8 cellular contexts compared by ENCODE assay signal in the genomic region with DNA sequence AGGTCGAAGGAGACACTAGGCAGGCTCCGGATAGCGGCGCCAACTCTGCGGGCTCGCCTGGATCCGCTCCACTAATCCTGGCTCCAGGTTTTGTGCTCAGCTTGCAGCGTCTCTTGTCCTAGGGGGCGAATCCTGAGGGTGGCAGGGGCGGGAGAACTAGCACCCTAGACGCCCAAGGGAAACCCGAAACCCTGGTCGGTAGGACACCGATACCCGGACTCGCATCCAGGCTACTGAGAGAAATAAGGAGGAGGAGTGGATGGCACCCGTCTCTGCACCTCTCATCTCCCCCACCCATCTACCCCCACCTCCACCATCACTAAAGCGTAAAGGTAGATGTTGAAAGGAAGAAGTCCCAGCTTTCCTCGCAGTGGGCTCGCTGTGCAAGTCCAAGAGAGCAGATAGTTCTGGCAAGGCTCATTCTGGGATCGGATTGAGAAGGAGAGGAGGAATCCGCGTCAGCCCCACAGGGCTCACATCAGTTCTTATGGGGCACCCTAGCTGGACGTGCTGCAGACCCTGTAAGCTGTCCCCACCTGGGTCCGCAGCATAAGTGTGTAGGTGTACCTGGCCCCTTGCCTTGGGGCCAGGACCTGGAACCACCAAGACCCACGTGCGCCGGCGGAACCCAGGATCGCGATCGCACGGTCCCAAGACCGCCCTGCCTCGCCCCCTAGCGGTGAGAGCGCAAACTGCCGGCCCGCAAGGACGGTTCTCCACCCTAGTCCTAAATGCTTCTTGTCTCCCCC. TPM values are rescaled to one million over a fixed set of nuclear protein-coding genes. Genes with fewer than 3 reads are reported as not detected.
A peak's percentile ranks its signal among the peaks of the same experiment; 100 is the strongest.
DNase-seq lines count a peak whose midpoint lies in the region; ATAC-seq and TF ChIP-seq lines count a peak whose summit lies in the region.

No MANE protein-coding gene starts in this region.

- no peak overlapping the region for H3K23ac ChIP-seq in mesenchymal stem cell (ENCODE audit: low read length in 2 of 2)

- no peak overlapping the region for H2BK12ac ChIP-seq in mesenchymal stem cell (ENCODE audit: low read length in 2 of 2)

- no peak overlapping the region for H2AFZ ChIP-seq in mesenchymal stem cell (ENCODE audit: low read depth, low read length)

- no peak overlapping the region for H2AK5ac ChIP-seq in mesenchymal stem cell (ENCODE audit: low read length, severe bottlenecking)

- peak; percentile 80 for ATAC-seq in CD4-positive, alpha-beta T cell (ENCODE audit: poor library complexity)
- no peak for ATAC-seq in HG02840 (IDR thresholded peaks at IDR 0.05; ENCODE audit: low FRiP score, unreplicated experiment)

- TF ChIP-seq CTCF in CD4-positive, alpha-beta T cell (IDR thresholded peaks at IDR 0.05) = peak; percentile 99

- no peak overlapping the region for H3K27ac ChIP-seq in CD4-positive, alpha-beta T cell (ENCODE audit: low read depth, low read length)
- no peak overlapping the region for H3K27ac ChIP-seq in duodenal mucosa (ENCODE audit: low read depth, low read length)
- H3K27ac ChIP-seq in mesenchymal stem cell (ENCODE audit: low read length, poor library complexity, severe bottlenecking) = no peak overlapping the region

- CTCF ChIA-PET in CD4-positive, alpha-beta T cell (lab: Charles Lee) = interaction anchor here (0.7 to 0.9 kb wide), 2 partner anchors 8 to 72 kb away, joined by 3 read pairs; no protein-coding TSS in a partner anchor

- no peak overlapping the region for H4K91ac ChIP-seq in mesenchymal stem cell (ENCODE audit: low read length)

- H3K4me2 ChIP-seq in mesenchymal stem cell (ENCODE audit: low read length, poor library complexity, severe bottlenecking) = peak overlapping the region; percentile 54

- H3K14ac ChIP-seq in mesenchymal stem cell (ENCODE audit: low read length in 2 of 2) = no peak overlapping the region

- peaks cover 53% of the 10 kb centered on the region for H3K4me1 Mint-ChIP-seq in CD4-positive, alpha-beta T cell (ENCODE audit: low read depth)

- H3K4ac ChIP-seq in mesenchymal stem cell (ENCODE audit: low read depth in 1 of 2, low read length in 2 of 2) = no peak overlapping the region

- H3K9ac ChIP-seq in duodenal mucosa (ENCODE audit: low read depth in 1 of 2, low read length in 2 of 2) (no peak overlapping the region), mesenchymal stem cell (ENCODE audit: low read length) (no peak overlapping the region)

- no peak overlapping the region for H4K8ac ChIP-seq in mesenchymal stem cell (ENCODE audit: low read length)

- no peaks in the 10 kb centered on the region for H3K9me3 Mint-ChIP-seq in CD4-positive, alpha-beta T cell

- peak overlapping the region; percentile 82 for H3K4me3 Mint-ChIP-seq in CD4-positive, alpha-beta T cell

- no peaks in the 10 kb centered on the region for H3K79me1 ChIP-seq in mesenchymal stem cell (replicated peaks; ENCODE audit: low read length, poor library complexity, severe bottlenecking)

- no peaks in the 10 kb centered on the region for H3K9me3 ChIP-seq in CD4-positive, alpha-beta T cell (ENCODE audit: control insufficient read depth, low read length)
- no peaks in the 10 kb centered on the region for H3K9me3 ChIP-seq in duodenal mucosa (ENCODE audit: control insufficient read depth in 1 of 2, low read length in 2 of 2)
- H3K9me3 ChIP-seq in mesenchymal stem cell (ENCODE audit: control insufficient read depth, low read length) = peaks cover 4% of the 10 kb centered on the region

- intact Hi-C loops in CD4-positive, alpha-beta T cell (cut with DNase I, micrococcal nuclease) = loop anchor here (1.0 to 5.0 kb wide), 4 partner anchors 16 to 85 kb away; partner anchors contain the start of gene ACTR5 (in 1 of the 2)

- H3K36me3 ChIP-seq in H7 (replicated peaks; ENCODE audit: control insufficient read depth, insufficient read depth, low read length) = no peaks in the 10 kb centered on the region
- H3K36me3 ChIP-seq in duodenal mucosa (ENCODE audit: control insufficient read depth in 1 of 2, insufficient read depth in 2 of 2, low read length in 2 of 2) = no peaks in the 10 kb centered on the region
- H3K36me3 ChIP-seq in mesenchymal stem cell (ENCODE audit: control insufficient read depth in 1 of 2, insufficient read depth in 2 of 2, low read depth in 1 of 2, low read length in 2 of 2) = no peaks in the 10 kb centered on the region

- no peak overlapping the region for H3K18ac ChIP-seq in mesenchymal stem cell (ENCODE audit: low read depth in 1 of 2, low read length in 2 of 2)

- no peak overlapping the region for H2BK5ac ChIP-seq in mesenchymal stem cell (ENCODE audit: low read depth, low read length, poor library complexity, severe bottlenecking)

- peaks cover 90% of the 10 kb centered on the region for H3K27me3 ChIP-seq in CD4-positive, alpha-beta T cell (ENCODE audit: control insufficient read depth, insufficient read depth, low read length)
- H3K27me3 ChIP-seq in H7 (ENCODE audit: control insufficient read depth, insufficient read depth, low read length) (peaks cover 70% of the 10 kb centered on the region), duodenal mucosa (ENCODE audit: control insufficient read depth in 1 of 2, insufficient read depth in 2 of 2, low read length in 2 of 2) (peaks cover 77 to 85% of the 10 kb centered on the region in 2 donors), mesenchymal stem cell (ENCODE audit: control insufficient read depth in 1 of 2, insufficient read depth in 1 of 2, low read length in 2 of 2) (peaks cover 97% of the 10 kb centered on the region in 2 experiments)

- POLR2A ChIA-PET in CD4-positive, alpha-beta T cell (lab: Charles Lee) = interaction anchor here (0.8 kb wide), 1 partner anchor 58 kb away, joined by 3 read pairs; no protein-coding TSS in a partner anchor

- H2BK120ac ChIP-seq in mesenchymal stem cell (ENCODE audit: low read depth, low read length) = no peak overlapping the region

- H3K4me1 ChIP-seq in duodenal mucosa (ENCODE audit: control insufficient read depth in 1 of 2, insufficient read depth in 2 of 2, low read length in 2 of 2) (peaks cover 15 to 20% of the 10 kb centered on the region in 2 donors), mesenchymal stem cell (ENCODE audit: control insufficient read depth, insufficient read depth, low read depth, low read length) (peaks cover 16% of the 10 kb centered on the region)

- peaks cover 100% of the 10 kb centered on the region for H3K27me3 Mint-ChIP-seq in CD4-positive, alpha-beta T cell

- H2BK15ac ChIP-seq in mesenchymal stem cell (ENCODE audit: low read depth, poor library complexity, severe bottlenecking) = no peak overlapping the region

- H3K36me3 Mint-ChIP-seq in CD4-positive, alpha-beta T cell (ENCODE audit: low read depth) = no peaks in the 10 kb centered on the region

- H3K27ac Mint-ChIP-seq in CD4-positive, alpha-beta T cell = peak overlapping the region; percentile 57

- under 1% methylated on average over 30 of the region's 40 CpGs for WGBS in mesenchymal stem cell

- peak; percentile 64 to 80 (median 72) for DNase-seq in CD4-positive, alpha-beta T cell
- peak; percentile 93 for DNase-seq in H7
- peak; percentile 94 for DNase-seq in NCI-H2227 (lab: John Stamatoyannopoulos, UW; ENCODE audit: unreplicated experiment)
- peak; percentile 78 for DNase-seq in activated CD4-positive, alpha-beta T cell treated with anti-CD3 and anti-CD28 coated beads, Interleukin-2, amount 50 U/mL, for 1 hour
- DNase-seq in mesenchymal stem cell = peak; percentile 61
- peak; percentile 77 for DNase-seq in stimulated activated CD8-positive, alpha-beta memory T cell treated with anti-CD3 and anti-CD28 coated beads, Interleukin-15, amount 100 ng/mL, for 24 hours (ENCODE audit: low read depth)

- H3K4me3 ChIP-seq in H7 (ENCODE audit: insufficient read depth, low read depth, low read length) = peak overlapping the region; percentile 48
- H3K4me3 ChIP-seq in duodenal mucosa (ENCODE audit: low read depth in 1 of 2, low read length in 2 of 2) = peak overlapping the region; percentile 51 to 63
- H3K4me3 ChIP-seq in mesenchymal stem cell (ENCODE audit: insufficient read depth in 1 of 2, low read depth in 1 of 2, low read length in 2 of 2) = peak overlapping the region in 1 of 2 experiments; percentile 63

RNA-seq across cellular contexts. Expression of gene SLC32A1, which starts 6.9 kb away (rescaled TPM):
- total RNA-seq in CD4-positive, alpha-beta T cell = not detected
- 0.07 TPM in 1 of 2 replicates, not detected in the other for total RNA-seq in H7 (2014; rRNA removed; shearing (Covaris generic))
- polyA plus RNA-seq in mesenchymal stem cell (2013, experiment 1 of 2) = not detected
- not detected for polyA plus RNA-seq in mesenchymal stem cell (2013, experiment 2 of 2)

RNA-seq across cellular contexts. Expression of gene ACTR5, which starts 17.1 kb away (rescaled TPM):
- total RNA-seq in CD4-positive, alpha-beta T cell = 10 to 100 TPM; 11.1 to 11.9 TPM
- total RNA-seq in H7 (2014; rRNA removed; shearing (Covaris generic)) = 16.0 and 17.0 TPM in 2 replicates
- 3.1 TPM for polyA plus RNA-seq in mesenchymal stem cell (2013, experiment 1 of 2)
- polyA plus RNA-seq in mesenchymal stem cell (2013, experiment 2 of 2) = 3.0 TPM
